8 cellular contexts compared by ENCODE assay signal in the genomic region with DNA sequence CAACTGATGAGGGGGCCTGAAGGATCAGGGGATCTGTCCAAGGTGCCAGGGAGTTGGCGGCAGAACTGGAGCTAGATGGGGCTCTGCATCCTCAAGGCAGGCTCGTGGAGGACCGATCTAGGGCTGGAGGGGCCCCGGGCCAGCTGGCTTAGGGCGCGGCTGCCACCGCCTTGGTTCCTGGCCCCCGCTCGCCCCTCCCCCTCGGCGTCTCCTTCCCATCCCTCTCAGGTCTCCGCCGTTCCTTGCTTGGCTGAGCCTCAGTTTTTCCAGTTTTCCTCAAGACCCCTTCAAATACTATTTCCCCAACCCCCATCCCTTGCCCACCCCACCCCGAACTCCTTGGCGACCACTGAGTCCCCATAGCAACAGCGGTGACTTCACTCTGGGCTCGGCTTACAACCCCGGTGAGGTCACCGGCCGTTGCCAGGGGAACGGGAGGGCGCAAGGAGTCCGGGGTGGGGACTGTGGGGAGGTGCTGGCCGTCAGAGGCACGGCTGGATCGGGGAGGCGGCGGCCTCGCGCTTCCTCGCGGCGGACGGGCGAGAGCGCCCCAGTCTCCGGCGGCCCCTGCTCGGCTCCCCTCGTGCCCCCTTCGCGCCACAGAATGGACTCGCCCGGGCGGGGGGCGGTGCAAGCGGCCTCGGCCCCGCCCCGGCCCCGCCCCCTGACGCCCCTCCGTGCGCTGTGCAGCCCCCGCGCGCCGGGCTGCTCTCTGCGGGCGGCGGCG. TPM values are rescaled to one million over a fixed set of nuclear protein-coding genes. Genes with fewer than 3 reads are reported as not detected.
DNase-seq lines count a peak whose midpoint lies in the region; ATAC-seq, FAIRE-seq and TF ChIP-seq lines count a peak whose summit lies in the region.

No MANE protein-coding gene starts in this region.

- no peaks in the 10 kb centered on the region for H3K27me3 ChIP-seq in breast epithelium
- H3K27me3 ChIP-seq in sigmoid colon, result peaks cover 0 to 6% (median 5%) of the 10 kb centered on the region in 3 donors

- no peak for TF ChIP-seq EP300 in sigmoid colon (IDR thresholded peaks at IDR 0.05)

- DNase-seq in D721Med (ENCODE audit: insufficient read length, low spot score) (peak; percentile 88), NCI-H2029 (lab: John Stamatoyannopoulos, UW) (peak; percentile 93), UCSD-AML1 (lab: John Stamatoyannopoulos, UW; ENCODE audit: unreplicated experiment) (peak; percentile 18), breast epithelium (ENCODE audit: low spot score in 2 of 2) (peak; percentile 67 to 76), sigmoid colon (peak; percentile 94)

- CTCF ChIA-PET in HEK293 (lab: Yijun Ruan, JAX), result interaction anchor here (0.6 to 2.3 kb wide), 3 partner anchors 27 to 410 kb away, joined by 3 to 19 read pairs (median 4); no protein-coding TSS in a partner anchor

- H3K36me3 ChIP-seq in HEK293 (ENCODE audit: control insufficient read depth in 2 of 2, insufficient read depth in 1 of 2, low read length in 2 of 2) (peaks cover 0 to 24% of the 10 kb centered on the region in 2 experiments; a peak in 1 of 3 replicates), breast epithelium (no peaks in the 10 kb centered on the region), sigmoid colon (peaks cover 0 to 17% (median 0%) of the 10 kb centered on the region in 4 donors)

- TF ChIP-seq CTCF in D721Med (IDR thresholded peaks at IDR 0.05; ENCODE audit: insufficient read depth, missing control alignments), result no peak
- TF ChIP-seq CTCF in HEK293 (tag by site-specific recombination; IDR thresholded peaks at IDR 0.05), result no peak
- no peak for TF ChIP-seq CTCF in breast epithelium (IDR thresholded peaks at IDR 0.05)
- no peak for TF ChIP-seq CTCF in sigmoid colon (IDR thresholded peaks at IDR 0.05)

- H3K4me3 ChIP-seq in HEK293 (ENCODE audit: low read depth, low read length) (peak overlapping the region; percentile 60), breast epithelium (peak overlapping the region; percentile 52 to 84 (median 63)), iPS-18c (ENCODE audit: insufficient read depth, low read depth, low read length) (peak overlapping the region; percentile 50), sigmoid colon (peak overlapping the region; percentile 26 to 64 (median 58))

- POLR2A ChIA-PET in HEK293 (lab: Yijun Ruan, JAX), result interaction anchor here (0.7 to 1.8 kb wide), 2 partner anchors 9 to 18 kb away, joined by 3 to 9 read pairs; partner anchors contain the start of gene PEX16

- peaks cover 4% of the 10 kb centered on the region; the same call in 1 of the 2 replicates for H3K4me1 ChIP-seq in HEK293 (ENCODE audit: control insufficient read depth, insufficient read depth, low read length)
- peaks cover 4 to 6% of the 10 kb centered on the region in 2 donors for H3K4me1 ChIP-seq in breast epithelium
- H3K4me1 ChIP-seq in sigmoid colon, result peaks cover 0 to 26% (median 22%) of the 10 kb centered on the region in 4 donors

- no peak for ATAC-seq in HG03378 (IDR thresholded peaks at IDR 0.05; ENCODE audit: unreplicated experiment)

- no peak for TF ChIP-seq POLR2A in breast epithelium (IDR thresholded peaks at IDR 0.05)
- TF ChIP-seq POLR2A in sigmoid colon (IDR thresholded peaks at IDR 0.05), result no peak

- H3K9me3 ChIP-seq in HEK293 (ENCODE audit: control insufficient read depth, insufficient read depth, low read depth, low read length), result no peaks in the 10 kb centered on the region
- H3K9me3 ChIP-seq in breast epithelium, result no peaks in the 10 kb centered on the region
- H3K9me3 ChIP-seq in iPS-18c (ENCODE audit: control insufficient read depth, insufficient read depth, low read length), result no peaks in the 10 kb centered on the region
- H3K9me3 ChIP-seq in sigmoid colon, result no peaks in the 10 kb centered on the region

- FAIRE-seq in D721Med (lab: Jason Lieb, UNC), result no peak

- 0 to 1% methylated on average over 62 of the region's 62 CpGs for WGBS in sigmoid colon, 2 donors

- intact Hi-C loops in breast epithelium (cut with DNase I; ENCODE audit: low total_unique reads), result no loop called here
- intact Hi-C loops in sigmoid colon (cut with DNase I), result loop anchor here (2.0 to 5.0 kb wide), 3 partner anchors 17 to 57 kb away; partner anchors contain the start of gene PEX16

- peak overlapping the region; percentile 56; the same call in 1 of the 2 replicates for H3K27ac ChIP-seq in HEK293 (ENCODE audit: extremely low read depth, low read depth, low read length)
- peak overlapping the region; percentile 68 to 84 for H3K27ac ChIP-seq in breast epithelium
- H3K27ac ChIP-seq in sigmoid colon, result peak overlapping the region; percentile 63 to 70 (median 68)

TF ChIP-seq in HEK293, 187 proteins besides CTCF, POLR2A, EP300 and RAD21 (continues in another document):
- TF ChIP-seq ZNF37A (tag by site-specific recombination; IDR thresholded peaks at IDR 0.05) (0 out of 2 replicates have a peak, but pooled peaks have one; percentile 6), ZBTB17 (tag by site-specific recombination; IDR thresholded peaks at IDR 0.05) (peak; percentile 97), ZBTB48 (tag by site-specific recombination; IDR thresholded peaks at IDR 0.05) (no peak; the same call in none of the 2 replicates), SP7 (tag by site-specific recombination; IDR thresholded peaks at IDR 0.05) (peak; percentile 61; the same call in 1 of the 2 replicates), MEIS1 (CRISPR knock-in tag; IDR thresholded peaks at IDR 0.05; ENCODE audit: borderline replicate concordance) (no peak), ZNF544 (tag by site-specific recombination; IDR thresholded peaks at IDR 0.05) (no peak), PATZ1 (tag by site-specific recombination; IDR thresholded peaks at IDR 0.05) (peak; percentile 88), ZNF114 (tag by site-specific recombination; IDR thresholded peaks at IDR 0.05) (no peak), ZNF660 (tag by site-specific recombination; IDR thresholded peaks at IDR 0.05) (peak; percentile 94), SP3 (tag by site-specific recombination; IDR thresholded peaks at IDR 0.05) (peak; percentile 72), KLF10 (tag by site-specific recombination; IDR thresholded peaks at IDR 0.05) (peak; percentile 91), ZBTB8A (tag by site-specific recombination; IDR thresholded peaks at IDR 0.05) (peak; percentile 31; the same call in 1 of the 2 replicates), ZNF391 (tag by site-specific recombination; IDR thresholded peaks at IDR 0.05; ENCODE audit: borderline replicate concordance, low read depth) (no peak), KLF1 (tag by site-specific recombination; IDR thresholded peaks at IDR 0.05) (peak; percentile 83), ZNF341 (tag by site-specific recombination; IDR thresholded peaks at IDR 0.05; ENCODE audit: low read depth) (peak; percentile 86), ZNF549 (tag by site-specific recombination; IDR thresholded peaks at IDR 0.05) (no peak), ZNF335 (tag by site-specific recombination; conservative IDR thresholded peaks at IDR 0.05) (peak; percentile 95), ZBTB20 (tag by site-specific recombination; IDR thresholded peaks at IDR 0.05) (peak; percentile 87), SP2 (tag by site-specific recombination; IDR thresholded peaks at IDR 0.05) (peak; percentile 59), GLI4 (tag by site-specific recombination; IDR thresholded peaks at IDR 0.05) (no peak), ZNF600 (tag by site-specific recombination; IDR thresholded peaks at IDR 0.05) (peak; percentile 36; the same call in 1 of the 2 replicates), ZNF157 (tag by site-specific recombination; IDR thresholded peaks at IDR 0.05) (no peak), GLIS1 (tag by site-specific recombination; IDR thresholded peaks at IDR 0.05) (peak; percentile 30; the same call in 1 of the 2 replicates)
- TF ChIP-seq, protein P1, sequence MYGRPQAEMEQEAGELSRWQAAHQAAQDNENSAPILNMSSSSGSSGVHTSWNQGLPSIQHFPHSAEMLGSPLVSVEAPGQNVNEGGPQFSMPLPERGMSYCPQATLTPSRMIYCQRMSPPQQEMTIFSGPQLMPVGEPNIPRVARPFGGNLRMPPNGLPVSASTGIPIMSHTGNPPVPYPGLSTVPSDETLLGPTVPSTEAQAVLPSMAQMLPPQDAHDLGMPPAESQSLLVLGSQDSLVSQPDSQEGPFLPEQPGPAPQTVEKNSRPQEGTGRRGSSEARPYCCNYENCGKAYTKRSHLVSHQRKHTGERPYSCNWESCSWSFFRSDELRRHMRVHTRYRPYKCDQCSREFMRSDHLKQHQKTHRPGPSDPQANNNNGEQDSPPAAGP (tag by site-specific recombination; IDR thresholded peaks at IDR 0.05), result 0 out of 2 replicates have a peak, but pooled peaks have one; percentile 36

RNA-seq across cellular contexts. Expression of gene FREY1, which starts 7.5 kb away (rescaled TPM):
- total RNA-seq in breast epithelium, result 1 to 10 TPM in 1 of 3 donors, under 1 TPM in 2; 0.48 to 3.2 (median 0.98) TPM
- 1 to 10 TPM in 2 of 4 donors, not detected in 2; 2.2 to 3.5 TPM for total RNA-seq in sigmoid colon
- polyA plus RNA-seq in sigmoid colon, result under 1 TPM in 1 of 3 donors, not detected in 2; 0.64 TPM

RNA-seq across cellular contexts. Expression of gene MAPK8IP1, which starts 14.2 kb away (rescaled TPM):
- total RNA-seq in breast epithelium, result 1 to 10 TPM; 5.4 to 7.2 (median 5.9) TPM
- 10 to 100 TPM in 2 of 4 donors, 1 to 10 TPM in 2; 4.9 to 15.5 (median 8.8) TPM for total RNA-seq in sigmoid colon
- polyA plus RNA-seq in sigmoid colon, result 1 to 10 TPM; 1.2 to 4.2 (median 1.8) TPM

RNA-seq across cellular contexts. Expression of gene PEX16, which starts 18.1 kb away (rescaled TPM):
- total RNA-seq in breast epithelium (10 to 100 TPM; 22.1 to 32.8 (median 25.6) TPM), sigmoid colon (10 to 100 TPM; 13.8 to 28.2 (median 21.6) TPM)
- 10 to 100 TPM; 30.3 to 46.3 (median 37.8) TPM for polyA plus RNA-seq in sigmoid colon

RNA-seq across cellular contexts. Expression of gene LARGE2, which starts 22.8 kb away (rescaled TPM):
- total RNA-seq in breast epithelium, result 1 to 10 TPM in 2 of 3 donors, not detected in 1; 5.9 to 6.3 TPM
- total RNA-seq in sigmoid colon, result not detected
- 10 to 100 TPM in 1 of 3 donors, under 1 TPM in 1, not detected in 1; 0.46 to 13.6 TPM for polyA plus RNA-seq in sigmoid colon

RNA-seq across cellular contexts. Expression of gene CRY2, which starts 52.3 kb away (rescaled TPM):
- 10 to 100 TPM; 44.2 to 54.1 (median 44.3) TPM for total RNA-seq in breast epithelium
- 10 to 100 TPM; 27.5 to 49.3 (median 38.9) TPM for total RNA-seq in sigmoid colon
- polyA plus RNA-seq in sigmoid colon, result 10 to 100 TPM in 2 of 3 donors, 1 to 10 TPM in 1; 5.3 to 14.9 (median 13.2) TPM

Comparison
In these comparisons a context has a peak if more than half of its experiments do, and no peak if none do; other contexts are left out.
1. DNase-seq: peak in every context shown above with its lines; median percentile 94 in sigmoid colon; 93 in NCI-H2029; 88 in D721Med; 72 in breast epithelium; 18 in UCSD-AML1.